In the genomic region with DNA sequence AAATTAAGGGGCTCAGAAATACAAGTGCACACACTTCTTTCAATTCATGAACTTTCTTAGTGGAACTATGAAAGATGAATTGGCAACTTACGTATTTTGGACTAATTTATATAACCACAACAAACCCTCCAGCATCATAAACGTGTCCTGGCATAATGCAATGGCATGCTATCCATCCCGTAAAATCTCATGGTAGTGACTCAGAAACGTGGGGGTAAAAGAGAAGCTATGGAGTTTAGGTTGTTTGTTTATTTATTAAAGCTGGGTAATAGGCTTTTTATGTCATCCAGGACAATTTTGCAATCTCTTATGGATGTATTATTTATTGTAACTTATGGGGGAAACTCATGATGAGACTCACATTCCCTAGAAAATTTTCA, we compare ENCODE assay signal across 17 cellular contexts.
DNase-seq lines count a peak whose midpoint lies in the region; ATAC-seq and TF ChIP-seq lines count a peak whose summit lies in the region.
"Had no signal": no experiment of that assay in that cellular context is flagged by ENCODE, and none has a peak within 500 bp of the region (broad histone marks: within the 10 kb centered on the region; RNA-seq: fewer than 3 reads in every experiment).

No MANE protein-coding gene starts in this region.

- no peak overlapping the region for H3K27ac ChIP-seq in HEK293 (ENCODE audit: extremely low read depth, low read depth, low read length)
- H3K27ac ChIP-seq in epithelial cell of prostate = no peak overlapping the region
- H3K27ac ChIP-seq: C4-2B had no signal

- no peaks in the 10 kb centered on the region for H3K4me1 ChIP-seq in HEK293 (ENCODE audit: control insufficient read depth, insufficient read depth, low read length)
- H3K4me1 ChIP-seq: Caco-2, HAP-1 had no signal

- H3K27ac Mint-ChIP-seq in endothelial cell (ENCODE audit: unreplicated experiment) = no peak overlapping the region
- H3K27ac Mint-ChIP-seq in effector memory CD8-positive, alpha-beta T cell = no peak overlapping the region
- H3K27ac Mint-ChIP-seq: CD4-positive, alpha-beta T cell; HFFc6 had no signal

- H3K9me3 ChIP-seq in HEK293 (ENCODE audit: control insufficient read depth, insufficient read depth, low read depth, low read length) = no peaks in the 10 kb centered on the region
- H3K9me3 ChIP-seq: Caco-2, HAP-1 had no signal

- POLR2A ChIA-PET in HEK293 (lab: Yijun Ruan, JAX) = no interaction called here

- no peak overlapping the region for H3K4me3 Mint-ChIP-seq in endothelial cell (ENCODE audit: unreplicated experiment)
- H3K4me3 Mint-ChIP-seq in effector memory CD8-positive, alpha-beta T cell = no peak overlapping the region
- H3K4me3 Mint-ChIP-seq: CD4-positive, alpha-beta T cell; HFFc6 had no signal

- H3K36me3 ChIP-seq in HEK293 (ENCODE audit: control insufficient read depth in 2 of 2, insufficient read depth in 1 of 2, low read length in 2 of 2) = no peaks in the 10 kb centered on the region
- H3K36me3 ChIP-seq: HAP-1 had no signal

- peak; percentile 25 for DNase-seq in EH (ENCODE audit: low read depth)
- DNase-seq in amniotic epithelial cell (ENCODE audit: low read depth) = peak; percentile 24
- peak; percentile 50 for DNase-seq in epithelial cell of prostate (ENCODE audit: low read depth, low spot score)
- DNase-seq in endothelial cell (ENCODE audit: low spot score) = no peak
- no peak for DNase-seq in activated CD4-positive, alpha-beta T cell treated with anti-CD3 and anti-CD28 coated beads for 1 hour
- DNase-seq in effector memory CD8-positive, alpha-beta T cell = no peak
- DNase-seq in NCI-H187 treated with DMSO at 0.1 percent for 48 hours (lab: John Stamatoyannopoulos, UW) = no peak
- DNase-seq: ACHN; Caco-2; CD4-positive, alpha-beta T cell; GF-D8; HFFc6; KG1 had no signal

- CTCF ChIA-PET in HEK293 (lab: Yijun Ruan, JAX) = no interaction called here

- no peak for TF ChIP-seq CTCF in HEK293 (tag by site-specific recombination; IDR thresholded peaks at IDR 0.05)
- no peak for TF ChIP-seq CTCF in endothelial cell (IDR thresholded peaks at IDR 0.05; ENCODE audit: unreplicated experiment)

- no peaks in the 10 kb centered on the region for H3K9me3 Mint-ChIP-seq in endothelial cell (ENCODE audit: unreplicated experiment)
- no peaks in the 10 kb centered on the region for H3K9me3 Mint-ChIP-seq in effector memory CD8-positive, alpha-beta T cell
- H3K9me3 Mint-ChIP-seq: CD4-positive, alpha-beta T cell; HFFc6 had no signal

- no peaks in the 10 kb centered on the region for H3K4me1 Mint-ChIP-seq in endothelial cell (ENCODE audit: unreplicated experiment)
- H3K4me1 Mint-ChIP-seq in effector memory CD8-positive, alpha-beta T cell (ENCODE audit: low read depth in 2 of 2) = no peaks in the 10 kb centered on the region

- ATAC-seq in effector memory CD8-positive, alpha-beta T cell (replicated peaks) = no peak
- ATAC-seq: HepG2 had no signal

- H3K36me3 Mint-ChIP-seq in endothelial cell (ENCODE audit: low read depth, unreplicated experiment) = no peaks in the 10 kb centered on the region
- no peaks in the 10 kb centered on the region for H3K36me3 Mint-ChIP-seq in effector memory CD8-positive, alpha-beta T cell (ENCODE audit: insufficient read depth)

- H3K27me3 Mint-ChIP-seq in endothelial cell (ENCODE audit: unreplicated experiment) = no peaks in the 10 kb centered on the region
- H3K27me3 Mint-ChIP-seq in effector memory CD8-positive, alpha-beta T cell = peaks cover 43 to 65% of the 10 kb centered on the region in 2 donors

- H3K4me3 ChIP-seq in HEK293 (ENCODE audit: low read depth, low read length) = no peak overlapping the region
- H3K4me3 ChIP-seq: HAP-1 had no signal

TF ChIP-seq in HEK293, 187 proteins besides CTCF, POLR2A, EP300 and RAD21:
- TF ChIP-seq SCRT2 (tag by site-specific recombination; IDR thresholded peaks at IDR 0.05) = no peak
- no peak for TF ChIP-seq ZNF423 (tag by site-specific recombination; IDR thresholded peaks at IDR 0.05)
- peak; percentile 28 for TF ChIP-seq SETDB1 (IDR thresholded peaks at IDR 0.05; ENCODE audit: insufficient read length, low read length)
TF ChIP-seq in HEK293: peak in this region for 1.

Comparison
In these comparisons a context has a peak if more than half of its experiments do, and no peak if none do; other contexts are left out.
1. DNase-seq: peak in EH (single experiment), amniotic epithelial cell (single experiment) and epithelial cell of prostate (single experiment); none in endothelial cell (single experiment), activated CD4-positive, alpha-beta T cell treated with anti-CD3 and anti-CD28 coated beads for 1 hour (single experiment), effector memory CD8-positive, alpha-beta T cell (0 of 3) and NCI-H187 treated with DMSO at 0.1 percent for 48 hours (single experiment).